12 cellular contexts compared by ENCODE assay signal in genomic region chr2:105787376-105788318, GRCh38. TPM values are rescaled to one million over a fixed set of nuclear protein-coding genes. Genes with fewer than 3 reads are reported as not detected.
DNase-seq lines count a peak whose midpoint lies in the region; ATAC-seq and TF ChIP-seq lines count a peak whose summit lies in the region.
"Had no signal": no experiment of that assay in that cellular context is flagged by ENCODE, and none has a peak within 500 bp of the region (broad histone marks: within the 10 kb centered on the region; RNA-seq: fewer than 3 reads in every experiment).

No MANE protein-coding gene starts in this region.

- peak overlapping the region; percentile 79 for H3K27ac Mint-ChIP-seq in activated CD4-positive, alpha-beta T cell treated with anti-CD3 and anti-CD28 coated beads for 36 hours

- H2AFZ ChIP-seq in PC-3 (ENCODE audit: low read length), result no peak overlapping the region
- H2AFZ ChIP-seq in GM23248, result no peak overlapping the region

- no peaks in the 10 kb centered on the region for H3K36me3 ChIP-seq in PC-3 (ENCODE audit: low read depth, low read length)
- H3K36me3 ChIP-seq in ascending aorta, result no peaks in the 10 kb centered on the region
- peaks cover 0 to 17% (median 0%) of the 10 kb centered on the region in 6 donors for H3K36me3 ChIP-seq in spleen
- H3K36me3 ChIP-seq in GM23248 (ENCODE audit: low read depth), result no peaks in the 10 kb centered on the region
- H3K36me3 ChIP-seq in vagina, result no peaks in the 10 kb centered on the region
- H3K36me3 ChIP-seq: upper lobe of left lung had no signal

- H3K9me2 ChIP-seq in PC-3 (replicated peaks; ENCODE audit: low read length) (no peaks in the 10 kb centered on the region), GM23248 (ENCODE audit: insufficient read depth) (no peaks in the 10 kb centered on the region)

- peaks cover 28% of the 10 kb centered on the region; the same call in 1 of the 2 replicates for H3K79me2 ChIP-seq in PC-3 (ENCODE audit: low read length)
- H3K79me2 ChIP-seq in GM23248 (ENCODE audit: insufficient read depth), result peaks cover 82% of the 10 kb centered on the region

- H4K20me1 ChIP-seq in PC-3 (ENCODE audit: low read length) (0 out of 2 replicates have a peak, but pooled peaks cover 3% of the 10 kb centered on the region), GM23248 (ENCODE audit: insufficient read depth) (no peaks in the 10 kb centered on the region)

- WGBS in spleen, 5 donors, result 69 to 86% (median 84%) methylated on average over 10 to 11 of the region's 11 CpGs
- 83 to 89% methylated on average over 11 of the region's 11 CpGs for WGBS in GM23248 (ENCODE audit: low coverage in 1 of 2, low lambda C conversion rate in 2 of 2, missing lambda C conversion rate in 2 of 2), 2 experiments

- no peak for TF ChIP-seq POLR2A in spleen (IDR thresholded peaks at IDR 0.05)
- TF ChIP-seq POLR2A in vagina (IDR thresholded peaks at IDR 0.05), result no peak

- H3K27me3 ChIP-seq in PC-3 (ENCODE audit: low read length) (no peaks in the 10 kb centered on the region), ascending aorta (no peaks in the 10 kb centered on the region), spleen (replicated peaks in 1 of 7) (no peaks in the 10 kb centered on the region), GM23248 (replicated peaks; ENCODE audit: insufficient read depth) (no peaks in the 10 kb centered on the region), vagina (no peaks in the 10 kb centered on the region)
- H3K27me3 ChIP-seq: body of pancreas, upper lobe of left lung had no signal

- intact Hi-C loops in activated CD4-positive, alpha-beta T cell treated with anti-CD3 and anti-CD28 coated beads for 36 hours (cut with DNase I, micrococcal nuclease), result loop anchor here in 1 of 2 experiments (1.0 kb wide), 1 partner anchor 9 kb away; no protein-coding TSS in a partner anchor
- intact Hi-C loops in PC-3 (cut with micrococcal nuclease) (no loop called here), ascending aorta (cut with DNase I) (no loop called here), spleen (cut with DNase I; ENCODE audit: low total_unique reads) (loop anchor here (10.0 kb wide), 1 partner anchor 297 kb away; no protein-coding TSS in a partner anchor), vagina (cut with DNase I) (no loop called here)

- H3F3A ChIP-seq in PC-3 (ENCODE audit: low read length, unreplicated experiment), result no peaks in the 10 kb centered on the region
- H3F3A ChIP-seq in GM23248 (ENCODE audit: insufficient read depth), result no peaks in the 10 kb centered on the region

- peak; percentile 65 for TF ChIP-seq CTCF in PC-3 (conservative IDR thresholded peaks at IDR 0.05; ENCODE audit: low read depth, low read length)
- peak in 1 of 3 experiments; percentile 35 for TF ChIP-seq CTCF in ascending aorta (IDR thresholded peaks at IDR 0.05)
- peak in 1 of 11 experiments; percentile 48 for TF ChIP-seq CTCF in spleen (IDR thresholded peaks at IDR 0.05 in 8 of 11, conservative IDR thresholded peaks at IDR 0.05 in 3 of 11)
- TF ChIP-seq CTCF in vagina (IDR thresholded peaks at IDR 0.05), result no peak

- no peaks in the 10 kb centered on the region for H3K27me3 Mint-ChIP-seq in activated CD4-positive, alpha-beta T cell treated with anti-CD3 and anti-CD28 coated beads for 36 hours

- H3K9me3 Mint-ChIP-seq in activated CD4-positive, alpha-beta T cell treated with anti-CD3 and anti-CD28 coated beads for 36 hours (ENCODE audit: low read depth), result no peaks in the 10 kb centered on the region

- no peak overlapping the region for H3K9ac ChIP-seq in PC-3 (ENCODE audit: low read length)
- no peak overlapping the region for H3K9ac ChIP-seq in GM23248

- POLR2A ChIA-PET in activated CD4-positive, alpha-beta T cell treated with anti-CD3 and anti-CD28 coated beads for 36 hours (lab: Charles Lee), result interaction anchor here (1.9 to 4.3 kb wide), 2 partner anchors 11 to 40 kb away, joined by 6 to 24 read pairs; no protein-coding TSS in a partner anchor
- POLR2A ChIA-PET in PC-3 (lab: Charles Lee; ENCODE audit: unreplicated experiment), result no interaction called here

- CTCF ChIA-PET in activated CD4-positive, alpha-beta T cell treated with anti-CD3 and anti-CD28 coated beads for 36 hours (lab: Charles Lee), result interaction anchor here (0.9 to 3.2 kb wide), 7 partner anchors 9 to 69 kb away, joined by 3 to 15 read pairs (median 5); no protein-coding TSS in a partner anchor
- CTCF ChIA-PET in PC-3 (lab: Charles Lee), result interaction anchor here (1.2 kb wide), 1 partner anchor 211 kb away, joined by 5 read pairs; no protein-coding TSS in a partner anchor

- peaks cover 43% of the 10 kb centered on the region for H3K36me3 Mint-ChIP-seq in activated CD4-positive, alpha-beta T cell treated with anti-CD3 and anti-CD28 coated beads for 36 hours (ENCODE audit: low read depth)

- DNase-seq in activated CD4-positive, alpha-beta T cell treated with anti-CD3 and anti-CD28 coated beads for 36 hours, result peak; percentile 56
- DNase-seq in activated CD4-positive, alpha-beta T cell treated with anti-CD3 and anti-CD28 coated beads for 1 hour, result no peak
- DNase-seq in PC-3 (peak; percentile 59), ascending aorta (ENCODE audit: low spot score in 2 of 2) (peak in 1 of 2 donors; percentile 35), spleen (no peak), GM23248 (no peak), vagina (ENCODE audit: extremely low spot score in 2 of 2) (no peak)
- DNase-seq: ACHN, NCI-H526 treated with DMSO at 0.1 percent for 48 hours had no signal

- BruUV-seq in PC-3 (replicated peaks; lab: Mats Ljungman, UMichigan), result no TSS peak

- H3K4me3 Mint-ChIP-seq in activated CD4-positive, alpha-beta T cell treated with anti-CD3 and anti-CD28 coated beads for 36 hours, result no peak overlapping the region

- in situ Hi-C loops in GM23248 (cut with MboI), result no loop called here

- H3K4me2 ChIP-seq in PC-3 (ENCODE audit: low read length) (no peak overlapping the region), GM23248 (ENCODE audit: unreplicated experiment) (no peak overlapping the region)

- H3K27ac ChIP-seq in PC-3 (ENCODE audit: low read length), result no peak overlapping the region
- H3K27ac ChIP-seq in ascending aorta, result peak overlapping the region; percentile 68 to 81
- peak overlapping the region; percentile 3 to 93 (median 66) for H3K27ac ChIP-seq in spleen
- no peak overlapping the region for H3K27ac ChIP-seq in GM23248
- no peak overlapping the region for H3K27ac ChIP-seq in vagina
- H3K27ac ChIP-seq: body of pancreas had no signal

- H3K9me3 ChIP-seq in PC-3 (ENCODE audit: low read length) (no peaks in the 10 kb centered on the region), ascending aorta (no peaks in the 10 kb centered on the region), spleen (no peaks in the 10 kb centered on the region), GM23248 (ENCODE audit: low read depth) (no peaks in the 10 kb centered on the region), vagina (no peaks in the 10 kb centered on the region)
- H3K9me3 ChIP-seq: body of pancreas, upper lobe of left lung had no signal

- peaks cover 98% of the 10 kb centered on the region for H3K4me1 Mint-ChIP-seq in activated CD4-positive, alpha-beta T cell treated with anti-CD3 and anti-CD28 coated beads for 36 hours

- H3K4me1 ChIP-seq in PC-3 (ENCODE audit: insufficient read depth, low read length), result peaks cover 14% of the 10 kb centered on the region
- peaks cover 19 to 32% of the 10 kb centered on the region in 2 donors for H3K4me1 ChIP-seq in ascending aorta
- peaks cover 51 to 100% (median 91%) of the 10 kb centered on the region in 6 donors for H3K4me1 ChIP-seq in spleen
- peaks cover 16% of the 10 kb centered on the region for H3K4me1 ChIP-seq in GM23248 (ENCODE audit: insufficient read depth)
- H3K4me1 ChIP-seq in vagina, result peaks cover 57% of the 10 kb centered on the region

- H3K4me3 ChIP-seq in PC-3 (ENCODE audit: low read length) (no peak overlapping the region), ascending aorta (no peak overlapping the region), spleen (no peak overlapping the region), GM23248 (no peak overlapping the region), vagina (no peak overlapping the region)
- H3K4me3 ChIP-seq: body of pancreas, upper lobe of left lung had no signal

- no peak for ATAC-seq in activated CD4-positive, alpha-beta T cell treated with anti-CD3 and anti-CD28 coated beads for 36 hours
- ATAC-seq in PC-3, result peak; percentile 48; the same call in 1 of the 2 replicates
- no peak for ATAC-seq in GM18519 (IDR thresholded peaks at IDR 0.05; ENCODE audit: low FRiP score, unreplicated experiment)
- ATAC-seq: body of pancreas had no signal

RNA-seq across cellular contexts. Expression of gene NCK2, which starts 42.9 kb away (rescaled TPM):
- 10 to 100 TPM; 84.7 to 87.5 TPM for total RNA-seq in activated CD4-positive, alpha-beta T cell treated with anti-CD3 and anti-CD28 coated beads for 36 hours
- total RNA-seq in PC-3 (2014; rRNA removed), result 45.4 and 68.8 TPM in 2 replicates
- total RNA-seq in ascending aorta, result 57.6 TPM
- 100 to 1,000 TPM in 2 of 7 donors, 10 to 100 TPM in 5; 50.3 to 106 (median 82.9) TPM for total RNA-seq in spleen
- 10 to 100 TPM; 21.5 to 32.1 (median 30.0) TPM for polyA plus RNA-seq in spleen
- total RNA-seq in GM23248 (2014; rRNA removed; shearing (Covaris generic)), result 13.9 and 25.2 TPM in 2 replicates
- polyA plus RNA-seq in GM23248 (2016; fragmentation: Nextera tagmentation; extraction: Ambion mirVana), result 5.1 and 5.7 TPM in 2 replicates
- 45.9 TPM for total RNA-seq in vagina

Comparison
In these comparisons a context has a peak if more than half of its experiments do, and no peak if none do; other contexts are left out.
1. DNase-seq: peak in activated CD4-positive, alpha-beta T cell treated with anti-CD3 and anti-CD28 coated beads for 36 hours (single experiment) and PC-3 (single experiment); none in activated CD4-positive, alpha-beta T cell treated with anti-CD3 and anti-CD28 coated beads for 1 hour (single experiment), spleen (single experiment), GM23248 (single experiment) and vagina (0 of 2).
2. H3K27ac ChIP-seq: peak in ascending aorta (2 of 2) and spleen (8 of 8); none in PC-3 (single experiment), GM23248 (single experiment) and vagina (single experiment).